In the genomic region with DNA sequence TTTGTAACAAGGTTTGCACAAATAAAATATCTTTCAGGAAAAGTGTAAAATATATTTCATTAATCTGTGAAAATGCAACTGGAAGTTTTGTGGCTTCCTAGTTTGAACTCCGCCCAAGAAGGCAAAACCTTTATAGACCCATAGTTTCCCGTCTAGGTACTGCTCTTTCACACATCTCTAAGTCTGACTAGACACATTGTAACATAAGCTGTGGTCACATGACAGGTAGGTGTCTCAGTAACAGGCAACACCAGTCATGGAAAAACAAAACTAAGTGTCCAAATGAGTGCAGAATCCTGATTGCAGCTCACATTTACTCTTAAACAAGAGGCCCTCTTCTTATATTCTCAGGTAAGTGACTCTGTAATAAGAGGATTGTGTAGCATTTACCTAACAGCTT, we compare ENCODE assay signal across 17 cellular contexts. TPM values are rescaled to one million over a fixed set of nuclear protein-coding genes. Genes with fewer than 3 reads are reported as not detected.
DNase-seq lines count a peak whose midpoint lies in the region; ATAC-seq and TF ChIP-seq lines count a peak whose summit lies in the region.
"Had no signal": no experiment of that assay in that cellular context is flagged by ENCODE, and none has a peak within 500 bp of the region (broad histone marks: within the 10 kb centered on the region; RNA-seq: fewer than 3 reads in every experiment).

No MANE protein-coding gene starts in this region.

- ATAC-seq in foreskin keratinocyte: peak; percentile 41
- no peak for ATAC-seq in stimulated activated effector memory CD8-positive, alpha-beta T cell treated with anti-CD3 and anti-CD28 coated beads, Interleukin-12 subunit alpha, Interleukin-12 subunit beta, amount 100 ng/mL, for 72 hours
- ATAC-seq: GM23338 had no signal

- DNase-seq in NCI-H2171 treated with DMSO at 0.1 percent for 48 hours (lab: John Stamatoyannopoulos, UW) (peak; percentile 34), NCI-H2171 (lab: John Stamatoyannopoulos, UW) (no peak), RKO (ENCODE audit: low spot score) (peak; percentile 8), foreskin keratinocyte (no peak)
- DNase-seq in stimulated activated effector memory CD8-positive, alpha-beta T cell treated with anti-CD3 and anti-CD28 coated beads, Interleukin-12 subunit alpha, Interleukin-12 subunit beta, amount 100 ng/mL, for 72 hours (ENCODE audit: low spot score in 2 of 2): no peak
- DNase-seq in activated CD4-positive, alpha-beta T cell treated with anti-CD3 and anti-CD28 coated beads, Interleukin-2, amount 50 U/mL, for 1 hour: no peak
- DNase-seq in activated CD4-positive, CD25-positive, alpha-beta regulatory T cell (lab: John Stamatoyannopoulos, UW): no peak
- DNase-seq: ACHN; Calu3; CD4-positive, CD25-positive, alpha-beta regulatory T cell; DMS153; DMS79 treated with DMSO at 0.1 percent for 48 hours; EL; H7 had no signal

- no peaks in the 10 kb centered on the region for H3K4me1 ChIP-seq in foreskin keratinocyte
- H3K4me1 ChIP-seq: BLaER1 treated with 17β-estradiol and CSF1 and Interleukin-3, amounts not matched to agents 10 nM and 100 nM had no signal

- no peaks in the 10 kb centered on the region for H3K27me3 ChIP-seq in foreskin keratinocyte
- H3K27me3 ChIP-seq: BLaER1 treated with 17β-estradiol and CSF1 and Interleukin-3, amounts not matched to agents 10 nM and 100 nM had no signal

- no peak for TF ChIP-seq CTCF in foreskin keratinocyte (conservative IDR thresholded peaks at IDR 0.05)

- H3K4me1 Mint-ChIP-seq in stimulated activated effector memory CD8-positive, alpha-beta T cell treated with anti-CD3 and anti-CD28 coated beads, Interleukin-12 subunit alpha, Interleukin-12 subunit beta, amount 100 ng/mL, for 72 hours: no peaks in the 10 kb centered on the region
- H3K4me1 Mint-ChIP-seq: CD4-positive, CD25-positive, alpha-beta regulatory T cell had no signal

- no peak overlapping the region for H3K27ac Mint-ChIP-seq in stimulated activated effector memory CD8-positive, alpha-beta T cell treated with anti-CD3 and anti-CD28 coated beads, Interleukin-12 subunit alpha, Interleukin-12 subunit beta, amount 100 ng/mL, for 72 hours
- H3K27ac Mint-ChIP-seq: CD4-positive, CD25-positive, alpha-beta regulatory T cell; GM23338 had no signal

- no peak overlapping the region for H3K27ac ChIP-seq in foreskin keratinocyte
- H3K27ac ChIP-seq: BLaER1 treated with 17β-estradiol and CSF1 and Interleukin-3, amounts not matched to agents 10 nM and 100 nM had no signal

- H3K9me3 Mint-ChIP-seq in stimulated activated effector memory CD8-positive, alpha-beta T cell treated with anti-CD3 and anti-CD28 coated beads, Interleukin-12 subunit alpha, Interleukin-12 subunit beta, amount 100 ng/mL, for 72 hours: peaks cover 10% of the 10 kb centered on the region

- H3K36me3 Mint-ChIP-seq in stimulated activated effector memory CD8-positive, alpha-beta T cell treated with anti-CD3 and anti-CD28 coated beads, Interleukin-12 subunit alpha, Interleukin-12 subunit beta, amount 100 ng/mL, for 72 hours: no peaks in the 10 kb centered on the region
- H3K36me3 Mint-ChIP-seq: CD4-positive, CD25-positive, alpha-beta regulatory T cell had no signal

- H3K4me3 Mint-ChIP-seq in stimulated activated effector memory CD8-positive, alpha-beta T cell treated with anti-CD3 and anti-CD28 coated beads, Interleukin-12 subunit alpha, Interleukin-12 subunit beta, amount 100 ng/mL, for 72 hours: no peak overlapping the region
- H3K4me3 Mint-ChIP-seq: CD4-positive, CD25-positive, alpha-beta regulatory T cell; GM23338 had no signal

RNA-seq across cellular contexts. Expression of gene SNCA, which starts 55.6 kb away (rescaled TPM):
- total RNA-seq in foreskin keratinocyte: 44.6 and 57.4 TPM in 2 replicates
- polyA plus RNA-seq in foreskin keratinocyte: 50.2 and 66.0 TPM in 2 replicates
- total RNA-seq: A172 had no signal

Comparison
In these comparisons a context has a peak if more than half of its experiments do, and no peak if none do; other contexts are left out.
1. DNase-seq: peak in NCI-H2171 treated with DMSO at 0.1 percent for 48 hours (single experiment) and RKO (single experiment); none in NCI-H2171 (single experiment), foreskin keratinocyte (0 of 2), stimulated activated effector memory CD8-positive, alpha-beta T cell treated with anti-CD3 and anti-CD28 coated beads, Interleukin-12 subunit alpha, Interleukin-12 subunit beta, amount 100 ng/mL, for 72 hours (0 of 2), activated CD4-positive, alpha-beta T cell treated with anti-CD3 and anti-CD28 coated beads, Interleukin-2, amount 50 U/mL, for 1 hour (single experiment) and activated CD4-positive, CD25-positive, alpha-beta regulatory T cell (0 of 4).